Comparison of ENCODE assay signal across 8 cellular contexts in the genomic region with DNA sequence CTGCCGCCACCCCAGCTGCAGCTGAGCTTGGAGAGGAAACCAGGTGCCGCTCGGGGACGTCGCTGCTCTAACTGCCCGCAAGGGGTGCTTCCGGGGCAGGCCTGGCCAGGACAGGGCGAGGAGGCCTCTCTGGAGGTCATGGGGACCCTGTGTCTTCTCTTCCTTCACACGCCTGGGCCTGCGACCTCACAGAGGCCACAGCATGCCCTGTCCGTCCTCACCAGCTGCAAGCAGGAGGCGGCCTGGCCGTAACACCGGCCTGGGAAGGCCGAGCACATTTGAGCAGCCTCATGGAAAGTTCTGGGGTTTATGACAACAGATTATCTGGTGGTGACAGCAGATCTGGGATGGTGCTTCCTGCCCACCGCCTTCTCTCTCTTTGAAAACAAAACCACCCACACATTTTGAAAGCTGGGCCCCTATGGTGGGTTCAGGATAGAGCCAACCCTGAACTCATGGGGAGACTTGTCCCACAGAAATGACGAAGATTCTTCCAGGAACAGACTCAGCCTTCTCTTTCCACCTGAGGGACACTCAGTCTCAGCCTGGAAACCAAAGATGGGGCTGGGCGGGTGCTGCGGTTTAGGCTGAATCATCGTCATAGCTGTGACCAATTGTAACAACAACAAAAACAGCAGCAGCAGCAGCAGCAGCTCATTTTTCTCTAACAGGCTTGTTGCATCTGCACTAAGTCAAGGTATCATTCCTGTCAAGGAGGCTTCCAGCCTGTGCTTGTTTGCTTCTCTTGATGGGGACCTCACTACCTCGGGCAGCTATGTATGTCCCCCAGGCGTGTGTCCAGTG.
DNase-seq lines count a peak whose midpoint lies in the region; ATAC-seq and TF ChIP-seq lines count a peak whose summit lies in the region.

No MANE protein-coding gene starts in this region.

- ATAC-seq in GM19455 (IDR thresholded peaks at IDR 0.05; ENCODE audit: unreplicated experiment), result no peak

- H3K36me3 ChIP-seq in vagina, result no peaks in the 10 kb centered on the region

- no peak overlapping the region for H3K27ac ChIP-seq in vagina

- H3K4me3 ChIP-seq in vagina, result no peak overlapping the region

- DNase-seq in GM04503 (ENCODE audit: low read depth), result peak; percentile 34
- peak; percentile 36 for DNase-seq in T-helper 9 cell
- DNase-seq in amniotic stem cell (lab: John Stamatoyannopoulos, UW), result peak; percentile 87
- DNase-seq in posterior vena cava (ENCODE audit: low spot score), result peak; percentile 76
- DNase-seq in medulla oblongata (ENCODE audit: extremely low spot score), result no peak
- no peak for DNase-seq in vagina (ENCODE audit: extremely low spot score in 2 of 2)
- no peak for DNase-seq in islet precursor cell

- intact Hi-C loops in posterior vena cava (cut with DNase I) (loop anchor here in 1 of 2 donors (1.0 kb wide), 1 partner anchor 392 kb away; no protein-coding TSS in a partner anchor), vagina (cut with DNase I) (no loop called here)

- no peaks in the 10 kb centered on the region for H3K27me3 ChIP-seq in vagina

- peaks cover 3% of the 10 kb centered on the region for H3K9me3 ChIP-seq in vagina

- TF ChIP-seq CTCF in vagina (IDR thresholded peaks at IDR 0.05), result no peak

- no peak for TF ChIP-seq POLR2A in vagina (IDR thresholded peaks at IDR 0.05)

- no peaks in the 10 kb centered on the region for H3K4me1 ChIP-seq in vagina

Comparison
In these comparisons a context has a peak if more than half of its experiments do, and no peak if none do; other contexts are left out.
1. DNase-seq: peak in GM04503 (single experiment), T-helper 9 cell (single experiment), amniotic stem cell (single experiment) and posterior vena cava (single experiment); none in medulla oblongata (single experiment), vagina (0 of 2) and islet precursor cell (single experiment).